12 cellular contexts compared by ENCODE assay signal in the genomic region with DNA sequence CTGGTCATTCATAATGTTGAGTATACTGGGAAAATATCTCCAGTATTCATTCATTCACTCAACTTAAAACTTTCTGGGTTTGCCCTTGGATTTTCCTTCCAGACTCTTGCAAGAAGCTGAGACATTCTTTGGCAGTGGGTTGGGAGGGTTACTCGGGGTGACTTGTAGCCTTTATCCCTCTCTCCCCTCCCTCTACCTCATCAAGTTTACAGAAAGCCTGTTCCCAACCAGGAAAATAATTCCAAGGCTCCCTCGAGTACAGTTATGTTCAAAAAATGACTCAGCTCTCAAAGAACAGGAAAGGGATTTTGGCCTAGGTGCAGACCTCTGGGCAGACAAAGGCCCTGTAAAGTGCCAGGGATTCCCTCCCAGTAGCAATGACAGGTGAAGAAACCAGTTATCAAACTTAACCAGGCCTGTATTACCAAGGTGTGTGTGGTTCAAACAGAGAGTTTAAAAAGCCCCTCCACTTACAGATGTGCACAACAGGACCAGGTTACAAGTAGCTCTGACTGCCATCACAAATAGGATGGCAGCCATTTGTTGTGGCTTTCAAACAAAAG. TPM values are rescaled to one million over a fixed set of nuclear protein-coding genes. Genes with fewer than 3 reads are reported as not detected.
DNase-seq lines count a peak whose midpoint lies in the region; ATAC-seq, FAIRE-seq and TF ChIP-seq lines count a peak whose summit lies in the region.
"Had no signal": no experiment of that assay in that cellular context is flagged by ENCODE, and none has a peak within 500 bp of the region (broad histone marks: within the 10 kb centered on the region; RNA-seq: fewer than 3 reads in every experiment).

No MANE protein-coding gene starts in this region.

- H3K9me3 ChIP-seq in astrocyte (ENCODE audit: insufficient read depth, low read depth, low read length) (no peaks in the 10 kb centered on the region), right atrium auricular region (no peaks in the 10 kb centered on the region)

- H3K4me3 ChIP-seq in astrocyte (ENCODE audit: insufficient read depth, low read depth, low read length), result no peak overlapping the region
- H3K4me3 ChIP-seq in right atrium auricular region, result no peak overlapping the region

- H3K4me2 ChIP-seq in astrocyte (ENCODE audit: low read length), result no peak overlapping the region

- H3K9me3 Mint-ChIP-seq in HFFc6, result no peaks in the 10 kb centered on the region
- H3K9me3 Mint-ChIP-seq in astrocyte (ENCODE audit: unreplicated experiment), result no peaks in the 10 kb centered on the region
- H3K9me3 Mint-ChIP-seq: dendritic cell treated with granulocyte-macrophage colony-stimulating factor and Interleukin-4, amounts not matched to agents 40 ng/mL and 50 ng/mL, for 4 days; type B pancreatic cell had no signal

- H3K79me2 ChIP-seq in astrocyte (ENCODE audit: insufficient read depth, low read length), result peaks cover 51% of the 10 kb centered on the region

- ATAC-seq in GM21529 (IDR thresholded peaks at IDR 0.05; ENCODE audit: unreplicated experiment) (no peak), GM21423 (IDR thresholded peaks at IDR 0.05; ENCODE audit: unreplicated experiment) (no peak)

- no peak for DNase-seq in HFFc6
- peak; percentile 48 for DNase-seq in astrocyte (ENCODE audit: low read depth)
- no peak for DNase-seq in right atrium auricular region (ENCODE audit: low spot score)
- peak; percentile 85 for DNase-seq in stromal cell of bone marrow (ENCODE audit: low read depth)
- DNase-seq in ureter (ENCODE audit: low spot score), result no peak
- DNase-seq in mesenteric fat pad (ENCODE audit: low spot score), result no peak
- DNase-seq: stimulated activated CD4-positive, alpha-beta T cell treated with anti-CD3 and anti-CD28 coated beads, Interleukin-4, amount 100 ng/mL, for 4 hours had no signal

- H3K27me3 Mint-ChIP-seq in HFFc6 (ENCODE audit: insufficient read depth) (peaks cover 5% of the 10 kb centered on the region), astrocyte (ENCODE audit: low read depth, unreplicated experiment) (no peaks in the 10 kb centered on the region)
- H3K27me3 Mint-ChIP-seq: dendritic cell treated with granulocyte-macrophage colony-stimulating factor and Interleukin-4, amounts not matched to agents 40 ng/mL and 50 ng/mL, for 4 days; type B pancreatic cell had no signal

- H3K4me1 ChIP-seq in astrocyte (ENCODE audit: insufficient read depth, low read length) (peaks cover 24% of the 10 kb centered on the region), right atrium auricular region (peaks cover 0 to 53% of the 10 kb centered on the region in 2 donors)

- no peak for FAIRE-seq in astrocyte (lab: Jason Lieb, UNC)

- no peak for TF ChIP-seq CTCF in HFFc6 (IDR thresholded peaks at IDR 0.05)
- TF ChIP-seq CTCF in astrocyte (IDR thresholded peaks at IDR 0.05; ENCODE audit: insufficient read depth, low read depth, low read length), result no peak
- no peak for TF ChIP-seq CTCF in right atrium auricular region (IDR thresholded peaks at IDR 0.05)

- H3K9ac ChIP-seq in astrocyte (ENCODE audit: low read length), result no peak overlapping the region

- H3K4me3 Mint-ChIP-seq in HFFc6 (no peak overlapping the region), astrocyte (ENCODE audit: unreplicated experiment) (no peak overlapping the region)
- H3K4me3 Mint-ChIP-seq: dendritic cell treated with granulocyte-macrophage colony-stimulating factor and Interleukin-4, amounts not matched to agents 40 ng/mL and 50 ng/mL, for 4 days; nephron; type B pancreatic cell had no signal

- peaks cover 33% of the 10 kb centered on the region for H3K36me3 Mint-ChIP-seq in HFFc6 (ENCODE audit: low read depth)
- H3K36me3 Mint-ChIP-seq in astrocyte (ENCODE audit: low read depth, unreplicated experiment), result peaks cover 19% of the 10 kb centered on the region

- H3K27ac ChIP-seq in astrocyte (ENCODE audit: low read depth, low read length), result peak overlapping the region; percentile 4
- peak overlapping the region; percentile 53 to 59 for H3K27ac ChIP-seq in right atrium auricular region

- H3K4me1 Mint-ChIP-seq in HFFc6 (ENCODE audit: low read depth), result peaks cover 78% of the 10 kb centered on the region
- H3K4me1 Mint-ChIP-seq in astrocyte (ENCODE audit: low read depth, unreplicated experiment), result peaks cover 60% of the 10 kb centered on the region

- H2AFZ ChIP-seq in astrocyte (ENCODE audit: low read depth, low read length), result no peak overlapping the region

- H3K36me3 ChIP-seq in astrocyte (ENCODE audit: insufficient read depth, low read length), result peaks cover 43% of the 10 kb centered on the region
- H3K36me3 ChIP-seq in right atrium auricular region, result peaks cover 31% of the 10 kb centered on the region

- H3K27me3 ChIP-seq in astrocyte (ENCODE audit: insufficient read depth, low read length) (no peaks in the 10 kb centered on the region), right atrium auricular region (no peaks in the 10 kb centered on the region)

- H4K20me1 ChIP-seq in astrocyte (ENCODE audit: insufficient read depth, low read length), result peaks cover 72% of the 10 kb centered on the region

- peak overlapping the region; percentile 69 for H3K27ac Mint-ChIP-seq in HFFc6
- peak overlapping the region; percentile 58 for H3K27ac Mint-ChIP-seq in astrocyte (ENCODE audit: unreplicated experiment)
- H3K27ac Mint-ChIP-seq: dendritic cell treated with granulocyte-macrophage colony-stimulating factor and Interleukin-4, amounts not matched to agents 40 ng/mL and 50 ng/mL, for 4 days; type B pancreatic cell had no signal

RNA-seq across cellular contexts. Expression of gene FKBP1A, which starts 22.2 kb away (rescaled TPM):
- 100 to 1,000 TPM; 437 to 543 (median 491) TPM for total RNA-seq in HFFc6 (2021; fragmentation: NEBNext Ultra II Directional; extraction: Animal tissue kit (Norgen Biotek cat#: 25700))
- total RNA-seq in astrocyte (360 and 379 TPM in 2 replicates), right atrium auricular region (10 to 100 TPM; 73.5 to 98.7 TPM), ureter (260 TPM), mesenteric fat pad (384 TPM)

RNA-seq across cellular contexts. Expression of gene SDCBP2, which starts 41.7 kb away (rescaled TPM):
- total RNA-seq in HFFc6 (2021; fragmentation: NEBNext Ultra II Directional; extraction: Animal tissue kit (Norgen Biotek cat#: 25700)), result 1 to 10 TPM in 1 of 6 experiments, under 1 TPM in 5; 0.51 to 1.5 (median 0.76) TPM
- total RNA-seq in astrocyte (4.6 and 4.8 TPM in 2 replicates), right atrium auricular region (1 to 10 TPM; 2.9 to 3.9 TPM), ureter (15.2 TPM), mesenteric fat pad (7.2 TPM)

Comparison
In these comparisons a context has a peak if more than half of its experiments do, and no peak if none do; other contexts are left out.
1. DNase-seq: peak in astrocyte (single experiment) and stromal cell of bone marrow (single experiment); none in HFFc6 (single experiment), right atrium auricular region (single experiment), ureter (single experiment) and mesenteric fat pad (single experiment).